ENCODE assay signal across 9 cellular contexts in the genomic region with DNA sequence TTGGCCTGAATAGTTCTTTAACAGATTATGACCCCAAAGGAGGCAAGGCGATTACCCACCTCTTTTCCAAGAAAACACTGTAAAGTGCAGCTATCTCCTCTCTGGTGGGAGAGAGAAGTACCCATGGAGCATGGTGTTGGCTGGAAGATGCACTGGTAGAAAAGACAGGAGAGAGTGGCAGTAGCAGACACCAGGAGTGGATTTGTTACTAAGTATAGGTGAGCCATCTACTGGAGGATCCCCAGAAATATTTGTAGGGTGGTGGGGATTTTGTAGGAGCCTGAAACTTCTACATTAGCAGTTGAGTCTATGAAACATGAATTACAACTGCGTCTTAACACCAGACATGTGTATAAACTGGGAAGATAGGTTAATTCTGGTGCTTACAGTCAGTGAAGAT.
A peak's percentile ranks its signal among the peaks of the same experiment; 100 is the strongest.
DNase-seq lines count a peak whose midpoint lies in the region; ATAC-seq and TF ChIP-seq lines count a peak whose summit lies in the region.
"Had no signal": no experiment of that assay in that cellular context is flagged by ENCODE, and none has a peak within 500 bp of the region (broad histone marks: within the 10 kb centered on the region; RNA-seq: fewer than 3 reads in every experiment).

No MANE protein-coding gene starts in this region.

- H3K4me2 ChIP-seq in GM23338, result no peak overlapping the region

- H3K9me2 ChIP-seq in GM23338 (ENCODE audit: insufficient read depth), result peaks cover 5% of the 10 kb centered on the region; the same call in 1 of the 2 replicates

- POLR2A ChIA-PET in GM10248 (lab: Yijun Ruan, JAX), result no interaction called here
- POLR2A ChIA-PET in activated CD4-positive, alpha-beta memory T cell treated with anti-CD3 and anti-CD28 coated beads for 36 hours (lab: Charles Lee), result no interaction called here

- no peaks in the 10 kb centered on the region for H3K27me3 Mint-ChIP-seq in GM23338 (ENCODE audit: insufficient read depth, low read depth, poor library complexity)
- peaks cover 3% of the 10 kb centered on the region for H3K27me3 Mint-ChIP-seq in activated CD4-positive, alpha-beta memory T cell treated with anti-CD3 and anti-CD28 coated beads for 36 hours

- H3K36me3 Mint-ChIP-seq in GM23338 (ENCODE audit: low read depth), result peaks cover 12% of the 10 kb centered on the region; the same call in 2 of the 3 replicates
- H3K36me3 Mint-ChIP-seq in activated CD4-positive, alpha-beta memory T cell treated with anti-CD3 and anti-CD28 coated beads for 36 hours, result no peaks in the 10 kb centered on the region

- H2AFZ ChIP-seq in GM23338, result no peak overlapping the region

- H3K4me3 Mint-ChIP-seq in GM23338, result no peak overlapping the region
- no peak overlapping the region for H3K4me3 Mint-ChIP-seq in activated CD4-positive, alpha-beta memory T cell treated with anti-CD3 and anti-CD28 coated beads for 36 hours

- peak; percentile 92 for ATAC-seq in GM23338

- H3K4me1 Mint-ChIP-seq in GM23338, result peaks cover 41% of the 10 kb centered on the region
- H3K4me1 Mint-ChIP-seq in activated CD4-positive, alpha-beta memory T cell treated with anti-CD3 and anti-CD28 coated beads for 36 hours (ENCODE audit: low read depth), result peaks cover 6% of the 10 kb centered on the region

- H3K4me3 ChIP-seq in GM23338 (no peak overlapping the region), fibroblast of villous mesenchyme (ENCODE audit: low read depth, low read length) (no peak overlapping the region)

- H3K4me1 ChIP-seq in GM23338 (ENCODE audit: insufficient read depth), result peaks cover 29% of the 10 kb centered on the region

- H3K79me2 ChIP-seq in GM23338 (replicated peaks; ENCODE audit: insufficient read depth), result no peaks in the 10 kb centered on the region

- no peaks in the 10 kb centered on the region for H3K36me3 ChIP-seq in GM23338 (ENCODE audit: insufficient read depth)

- H3K27ac ChIP-seq in GM23338 (ENCODE audit: low read depth), result no peak overlapping the region; the same call in 1 of the 2 replicates

- peak overlapping the region; percentile 38; the same call in 1 of the 2 replicates for H3K27ac Mint-ChIP-seq in GM23338
- H3K27ac Mint-ChIP-seq in activated CD4-positive, alpha-beta memory T cell treated with anti-CD3 and anti-CD28 coated beads for 36 hours, result no peak overlapping the region

- H3F3A ChIP-seq in GM23338 (replicated peaks; ENCODE audit: low read depth), result no peaks in the 10 kb centered on the region

- H4K20me1 ChIP-seq in GM23338 (replicated peaks; ENCODE audit: insufficient read depth), result no peaks in the 10 kb centered on the region

- intact Hi-C loops in activated CD4-positive, alpha-beta memory T cell treated with anti-CD3 and anti-CD28 coated beads for 36 hours (cut with micrococcal nuclease), result loop anchor here (2.0 to 5.0 kb wide), 4 partner anchors 305 to 605 kb away; no protein-coding TSS in a partner anchor

- DNase-seq in AG09319 (ENCODE audit: extremely low read depth, low read depth) (no peak), GM23338 (ENCODE audit: low spot score) (peak; percentile 56), RPMI7951 (ENCODE audit: low read depth) (peak; percentile 53), fibroblast of villous mesenchyme (ENCODE audit: low read depth) (peak; percentile 54), GM10248 (ENCODE audit: extremely low spot score) (no peak), nucleus accumbens (lab: John Stamatoyannopoulos, UW) (no peak), NCI-H1048 (lab: John Stamatoyannopoulos, UW) (no peak)
- no peak for DNase-seq in activated CD4-positive, alpha-beta memory T cell treated with anti-CD3 and anti-CD28 coated beads for 36 hours
- DNase-seq: activated CD4-positive, alpha-beta T cell treated with anti-CD3 and anti-CD28 coated beads, Interleukin-2, amount 50 U/mL, for 1 hour had no signal

- CTCF ChIA-PET in GM10248 (lab: Yijun Ruan, JAX), result interaction anchor here (0.8 to 3.7 kb wide), 3 partner anchors 182 to 559 kb away, joined by 3 to 12 read pairs (median 3); no protein-coding TSS in a partner anchor
- CTCF ChIA-PET in activated CD4-positive, alpha-beta memory T cell treated with anti-CD3 and anti-CD28 coated beads for 36 hours (lab: Charles Lee), result interaction anchor here (1.0 kb wide), 1 partner anchor 10 kb away, joined by 4 read pairs; no protein-coding TSS in a partner anchor

- peak; percentile 7 for TF ChIP-seq CTCF in AG09319 (IDR thresholded peaks at IDR 0.05; ENCODE audit: low read depth, low read length)
- peak; percentile 49 to 69 for TF ChIP-seq CTCF in GM23338 (conservative IDR thresholded peaks at IDR 0.05; ENCODE audit: low read depth in 2 of 2)
- peak; percentile 51 for TF ChIP-seq CTCF in fibroblast of villous mesenchyme (IDR thresholded peaks at IDR 0.05; ENCODE audit: insufficient read depth, low read depth, low read length)
- TF ChIP-seq CTCF in GM10248 (IDR thresholded peaks at IDR 0.05; ENCODE audit: control extremely low read depth, extremely low read depth, low read depth, missing control alignments), result no peak

- no peaks in the 10 kb centered on the region for H3K27me3 ChIP-seq in GM23338 (ENCODE audit: insufficient read depth)

- peaks cover 4% of the 10 kb centered on the region; the same call in 2 of the 3 replicates for H3K9me3 Mint-ChIP-seq in GM23338
- no peaks in the 10 kb centered on the region for H3K9me3 Mint-ChIP-seq in activated CD4-positive, alpha-beta memory T cell treated with anti-CD3 and anti-CD28 coated beads for 36 hours

TF ChIP-seq in GM23338, 12 proteins besides CTCF, POLR2A, EP300 and RAD21 (continues in another document):
- TF ChIP-seq ZNF114 (CRISPR knock-in tag; IDR thresholded peaks at IDR 0.05) (no peak), EZH2phosphoT487 (IDR thresholded peaks at IDR 0.05; ENCODE audit: unreplicated experiment) (no peak)
- TF ChIP-seq, protein P1, sequence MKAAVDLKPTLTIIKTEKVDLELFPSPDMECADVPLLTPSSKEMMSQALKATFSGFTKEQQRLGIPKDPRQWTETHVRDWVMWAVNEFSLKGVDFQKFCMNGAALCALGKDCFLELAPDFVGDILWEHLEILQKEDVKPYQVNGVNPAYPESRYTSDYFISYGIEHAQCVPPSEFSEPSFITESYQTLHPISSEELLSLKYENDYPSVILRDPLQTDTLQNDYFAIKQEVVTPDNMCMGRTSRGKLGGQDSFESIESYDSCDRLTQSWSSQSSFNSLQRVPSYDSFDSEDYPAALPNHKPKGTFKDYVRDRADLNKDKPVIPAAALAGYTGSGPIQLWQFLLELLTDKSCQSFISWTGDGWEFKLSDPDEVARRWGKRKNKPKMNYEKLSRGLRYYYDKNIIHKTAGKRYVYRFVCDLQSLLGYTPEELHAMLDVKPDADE (IDR thresholded peaks at IDR 0.05), result no peak
- TF ChIP-seq, protein P2, sequence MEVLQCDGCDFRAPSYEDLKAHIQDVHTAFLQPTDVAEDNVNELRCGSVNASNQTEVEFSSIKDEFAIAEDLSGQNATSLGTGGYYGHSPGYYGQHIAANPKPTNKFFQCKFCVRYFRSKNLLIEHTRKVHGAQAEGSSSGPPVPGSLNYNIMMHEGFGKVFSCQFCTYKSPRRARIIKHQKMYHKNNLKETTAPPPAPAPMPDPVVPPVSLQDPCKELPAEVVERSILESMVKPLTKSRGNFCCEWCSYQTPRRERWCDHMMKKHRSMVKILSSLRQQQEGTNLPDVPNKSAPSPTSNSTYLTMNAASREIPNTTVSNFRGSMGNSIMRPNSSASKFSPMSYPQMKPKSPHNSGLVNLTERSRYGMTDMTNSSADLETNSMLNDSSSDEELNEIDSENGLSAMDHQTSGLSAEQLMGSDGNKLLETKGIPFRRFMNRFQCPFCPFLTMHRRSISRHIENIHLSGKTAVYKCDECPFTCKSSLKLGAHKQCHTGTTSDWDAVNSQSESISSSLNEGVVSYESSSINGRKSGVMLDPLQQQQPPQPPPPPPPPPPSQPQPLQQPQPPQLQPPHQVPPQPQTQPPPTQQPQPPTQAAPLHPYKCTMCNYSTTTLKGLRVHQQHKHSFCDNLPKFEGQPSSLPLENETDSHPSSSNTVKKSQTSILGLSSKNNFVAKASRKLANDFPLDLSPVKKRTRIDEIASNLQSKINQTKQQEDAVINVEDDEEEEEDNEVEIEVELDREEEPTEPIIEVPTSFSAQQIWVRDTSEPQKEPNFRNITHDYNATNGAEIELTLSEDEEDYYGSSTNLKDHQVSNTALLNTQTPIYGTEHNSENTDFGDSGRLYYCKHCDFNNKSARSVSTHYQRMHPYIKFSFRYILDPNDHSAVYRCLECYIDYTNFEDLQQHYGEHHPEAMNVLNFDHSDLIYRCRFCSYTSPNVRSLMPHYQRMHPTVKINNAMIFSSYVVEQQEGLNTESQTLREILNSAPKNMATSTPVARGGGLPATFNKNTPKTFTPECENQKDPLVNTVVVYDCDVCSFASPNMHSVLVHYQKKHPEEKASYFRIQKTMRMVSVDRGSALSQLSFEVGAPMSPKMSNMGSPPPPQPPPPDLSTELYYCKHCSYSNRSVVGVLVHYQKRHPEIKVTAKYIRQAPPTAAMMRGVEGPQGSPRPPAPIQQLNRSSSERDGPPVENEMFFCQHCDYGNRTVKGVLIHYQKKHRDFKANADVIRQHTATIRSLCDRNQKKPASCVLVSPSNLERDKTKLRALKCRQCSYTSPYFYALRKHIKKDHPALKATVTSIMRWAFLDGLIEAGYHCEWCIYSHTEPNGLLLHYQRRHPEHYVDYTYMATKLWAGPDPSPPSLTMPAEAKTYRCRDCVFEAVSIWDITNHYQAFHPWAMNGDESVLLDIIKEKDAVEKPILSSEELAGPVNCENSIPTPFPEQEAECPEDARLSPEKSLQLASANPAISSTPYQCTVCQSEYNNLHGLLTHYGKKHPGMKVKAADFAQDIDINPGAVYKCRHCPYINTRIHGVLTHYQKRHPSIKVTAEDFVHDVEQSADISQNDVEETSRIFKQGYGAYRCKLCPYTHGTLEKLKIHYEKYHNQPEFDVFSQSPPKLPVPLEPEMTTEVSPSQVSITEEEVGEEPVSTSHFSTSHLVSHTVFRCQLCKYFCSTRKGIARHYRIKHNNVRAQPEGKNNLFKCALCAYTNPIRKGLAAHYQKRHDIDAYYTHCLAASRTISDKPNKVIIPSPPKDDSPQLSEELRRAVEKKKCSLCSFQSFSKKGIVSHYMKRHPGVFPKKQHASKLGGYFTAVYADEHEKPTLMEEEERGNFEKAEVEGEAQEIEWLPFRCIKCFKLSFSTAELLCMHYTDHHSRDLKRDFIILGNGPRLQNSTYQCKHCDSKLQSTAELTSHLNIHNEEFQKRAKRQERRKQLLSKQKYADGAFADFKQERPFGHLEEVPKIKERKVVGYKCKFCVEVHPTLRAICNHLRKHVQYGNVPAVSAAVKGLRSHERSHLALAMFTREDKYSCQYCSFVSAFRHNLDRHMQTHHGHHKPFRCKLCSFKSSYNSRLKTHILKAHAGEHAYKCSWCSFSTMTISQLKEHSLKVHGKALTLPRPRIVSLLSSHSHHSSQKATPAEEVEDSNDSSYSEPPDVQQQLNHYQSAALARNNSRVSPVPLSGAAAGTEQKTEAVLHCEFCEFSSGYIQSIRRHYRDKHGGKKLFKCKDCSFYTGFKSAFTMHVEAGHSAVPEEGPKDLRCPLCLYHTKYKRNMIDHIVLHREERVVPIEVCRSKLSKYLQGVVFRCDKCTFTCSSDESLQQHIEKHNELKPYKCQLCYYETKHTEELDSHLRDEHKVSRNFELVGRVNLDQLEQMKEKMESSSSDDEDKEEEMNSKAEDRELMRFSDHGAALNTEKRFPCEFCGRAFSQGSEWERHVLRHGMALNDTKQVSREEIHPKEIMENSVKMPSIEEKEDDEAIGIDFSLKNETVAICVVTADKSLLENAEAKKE (CRISPR knock-in tag; IDR thresholded peaks at IDR 0.05), result 0 out of 2 replicates have a peak, but pooled peaks have one; percentile 6

Comparison
In these comparisons a context has a peak if more than half of its experiments do, and no peak if none do; other contexts are left out.
1. DNase-seq: peak in GM23338 (single experiment), RPMI7951 (single experiment) and fibroblast of villous mesenchyme (single experiment); none in AG09319 (single experiment), GM10248 (single experiment), activated CD4-positive, alpha-beta memory T cell treated with anti-CD3 and anti-CD28 coated beads for 36 hours (single experiment), nucleus accumbens (0 of 56) and NCI-H1048 (single experiment).